ENCODE assay signal across 20 cellular contexts in genomic region chr6:100188754-100189153, GRCh38.
DNase-seq lines count a peak whose midpoint lies in the region; ATAC-seq and TF ChIP-seq lines count a peak whose summit lies in the region.
"Had no signal": no experiment of that assay in that cellular context is flagged by ENCODE, and none has a peak within 500 bp of the region (broad histone marks: within the 10 kb centered on the region; RNA-seq: fewer than 3 reads in every experiment).

No MANE protein-coding gene starts in this region.

- TF ChIP-seq RAD21 in SK-N-SH (IDR thresholded peaks at IDR 0.05; ENCODE audit: low read length): no peak

- H3F3A ChIP-seq in SK-N-SH (replicated peaks; ENCODE audit: insufficient read depth): no peaks in the 10 kb centered on the region

- H3K9ac ChIP-seq in SK-N-SH: no peak overlapping the region
- H3K9ac ChIP-seq: BLaER1 had no signal

- no peak for TF ChIP-seq CTCF in SK-N-SH (IDR thresholded peaks at IDR 0.05)
- no peak for TF ChIP-seq CTCF in HFFc6 (IDR thresholded peaks at IDR 0.05)
- no peak for TF ChIP-seq CTCF in GM10266 (IDR thresholded peaks at IDR 0.05; ENCODE audit: control insufficient read depth, insufficient read depth, low read depth, missing control alignments)

- no peak for DNase-seq in SK-N-SH
- DNase-seq in HFFc6: peak; percentile 11
- DNase-seq in RPMI7951 (ENCODE audit: low read depth): peak; percentile 16
- DNase-seq in GM10266 (ENCODE audit: extremely low spot score): no peak
- DNase-seq: Caco-2; CD4-positive, CD25-positive, alpha-beta regulatory T cell; CD8-positive, alpha-beta T cell; DMS153; DND-41; EL; GDM1; H7; HCEC 1CT had no signal

- no peaks in the 10 kb centered on the region for H3K36me3 ChIP-seq in SK-N-SH (replicated peaks in 1 of 2; ENCODE audit: control insufficient read depth in 1 of 2, insufficient read depth in 2 of 2, low read length in 1 of 2)
- H3K36me3 ChIP-seq: BLaER1 had no signal

- no peaks in the 10 kb centered on the region for H3K9me2 ChIP-seq in SK-N-SH

- H3K4me1 Mint-ChIP-seq in HFFc6 (ENCODE audit: low read depth): peaks cover 40% of the 10 kb centered on the region
- H3K4me1 Mint-ChIP-seq: B cell; CD4-positive, CD25-positive, alpha-beta regulatory T cell had no signal

- WGBS in SK-N-SH (ENCODE audit: low lambda C conversion rate): 21% methylated on average over 1 of the region's 1 CpG

- no peaks in the 10 kb centered on the region for H3K79me2 ChIP-seq in SK-N-SH (ENCODE audit: insufficient read depth)

- ATAC-seq in SK-N-SH treated with all-trans-retinoic acid at 6 μM for 48 hours (no peak), HG03342 (IDR thresholded peaks at IDR 0.05; ENCODE audit: unreplicated experiment) (no peak), GM18520 (IDR thresholded peaks at IDR 0.05; ENCODE audit: unreplicated experiment) (no peak)
- ATAC-seq: CD8-positive, alpha-beta T cell had no signal

- no peak overlapping the region for H3K4me3 ChIP-seq in SK-N-SH (ENCODE audit: low read depth in 2 of 2, low read length in 1 of 2)
- H3K4me3 ChIP-seq: BLaER1 had no signal

- H3K27ac Mint-ChIP-seq in HFFc6: no peak overlapping the region
- H3K27ac Mint-ChIP-seq: B cell; CD4-positive, CD25-positive, alpha-beta regulatory T cell; CD8-positive, alpha-beta T cell had no signal

- no peak overlapping the region for H3K4me3 Mint-ChIP-seq in HFFc6
- H3K4me3 Mint-ChIP-seq: B cell; CD4-positive, CD25-positive, alpha-beta regulatory T cell; CD8-positive, alpha-beta T cell had no signal

- H3K9me3 Mint-ChIP-seq in HFFc6: no peaks in the 10 kb centered on the region
- H3K9me3 Mint-ChIP-seq: CD8-positive, alpha-beta T cell had no signal

- H2AFZ ChIP-seq in SK-N-SH (ENCODE audit: low read depth): peak overlapping the region; percentile 18; the same call in 1 of the 2 replicates

- no peak overlapping the region for H3K4me2 ChIP-seq in SK-N-SH
- H3K4me2 ChIP-seq: BLaER1 had no signal

- H3K27me3 ChIP-seq in SK-N-SH (ENCODE audit: insufficient read depth): no peaks in the 10 kb centered on the region
- H3K27me3 ChIP-seq: BLaER1 had no signal

- no peak overlapping the region for H3K27ac ChIP-seq in SK-N-SH (ENCODE audit: low read depth in 2 of 2, low read length in 1 of 2)
- H3K27ac ChIP-seq: 22Rv1, BLaER1, C4-2B had no signal

- H3K4me1 ChIP-seq in SK-N-SH (ENCODE audit: control insufficient read depth in 1 of 2, insufficient read depth in 2 of 2, low read depth in 1 of 2, low read length in 1 of 2): no peaks in the 10 kb centered on the region; a peak in 1 of 4 replicates
- H3K4me1 ChIP-seq: Caco-2 had no signal

- no peaks in the 10 kb centered on the region for H3K36me3 Mint-ChIP-seq in HFFc6 (ENCODE audit: low read depth)
- H3K36me3 Mint-ChIP-seq: CD4-positive, CD25-positive, alpha-beta regulatory T cell; CD8-positive, alpha-beta T cell had no signal

- no peaks in the 10 kb centered on the region for H4K20me1 ChIP-seq in SK-N-SH (ENCODE audit: insufficient read depth)
- H4K20me1 ChIP-seq: BLaER1 had no signal

- CTCF ChIA-PET in SK-N-SH (lab: Yijun Ruan, JAX): no interaction called here

- TF ChIP-seq EP300 in SK-N-SH (IDR thresholded peaks at IDR 0.05; ENCODE audit: borderline replicate concordance in 1 of 2, low read depth in 1 of 2, low read length in 1 of 2): no peak

- H3K27me3 Mint-ChIP-seq in HFFc6 (ENCODE audit: insufficient read depth): no peaks in the 10 kb centered on the region

- POLR2A ChIA-PET in SK-N-SH (lab: Yijun Ruan, JAX): no interaction called here

- H3K9me3 ChIP-seq in SK-N-SH: no peaks in the 10 kb centered on the region
- H3K9me3 ChIP-seq: BLaER1, Caco-2 had no signal

TF ChIP-seq in SK-N-SH, 30 proteins besides CTCF, POLR2A, EP300 and RAD21 (continues in another document):
- TF ChIP-seq FOSL2 (IDR thresholded peaks at IDR 0.05; ENCODE audit: borderline replicate concordance, low read depth): no peak
- no peak for TF ChIP-seq REST (IDR thresholded peaks at IDR 0.05; ENCODE audit: low read depth, low read length)
- no peak for TF ChIP-seq NRF1 (IDR thresholded peaks at IDR 0.05; ENCODE audit: low read depth, low read length)
- no peak for TF ChIP-seq GABPA (IDR thresholded peaks at IDR 0.05; ENCODE audit: low read depth)
- no peak for TF ChIP-seq CHD2 (IDR thresholded peaks at IDR 0.05; ENCODE audit: low read length, partially characterized antibody)
- TF ChIP-seq TEAD4 (IDR thresholded peaks at IDR 0.05; ENCODE audit: borderline replicate concordance, insufficient read depth): no peak
- no peak for TF ChIP-seq RXRA (IDR thresholded peaks at IDR 0.05; ENCODE audit: borderline replicate concordance, low read depth)
- no peak for TF ChIP-seq SIN3A (IDR thresholded peaks at IDR 0.05; ENCODE audit: borderline replicate concordance, low read depth, low read length)

TF ChIP-seq in SK-N-SH treated with all-trans-retinoic acid at 6 μM for 48 hours, 23 proteins besides CTCF, POLR2A, EP300 and RAD21:
- TF ChIP-seq ZNF70 (CRISPR knock-in tag; IDR thresholded peaks at IDR 0.05) (no peak), RARB (CRISPR knock-in tag; IDR thresholded peaks at IDR 0.05) (no peak), ZNF565 (CRISPR knock-in tag; conservative IDR thresholded peaks at IDR 0.05; ENCODE audit: low read depth) (no peak), OSR1 (CRISPR knock-in tag; IDR thresholded peaks at IDR 0.05) (no peak)
- TF ChIP-seq, protein P1, sequence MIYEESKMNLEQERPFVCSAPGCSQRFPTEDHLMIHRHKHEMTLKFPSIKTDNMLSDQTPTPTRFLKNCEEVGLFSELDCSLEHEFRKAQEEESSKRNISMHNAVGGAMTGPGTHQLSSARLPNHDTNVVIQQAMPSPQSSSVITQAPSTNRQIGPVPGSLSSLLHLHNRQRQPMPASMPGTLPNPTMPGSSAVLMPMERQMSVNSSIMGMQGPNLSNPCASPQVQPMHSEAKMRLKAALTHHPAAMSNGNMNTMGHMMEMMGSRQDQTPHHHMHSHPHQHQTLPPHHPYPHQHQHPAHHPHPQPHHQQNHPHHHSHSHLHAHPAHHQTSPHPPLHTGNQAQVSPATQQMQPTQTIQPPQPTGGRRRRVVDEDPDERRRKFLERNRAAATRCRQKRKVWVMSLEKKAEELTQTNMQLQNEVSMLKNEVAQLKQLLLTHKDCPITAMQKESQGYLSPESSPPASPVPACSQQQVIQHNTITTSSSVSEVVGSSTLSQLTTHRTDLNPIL (CRISPR knock-in tag; IDR thresholded peaks at IDR 0.05; ENCODE audit: low read depth): no peak

Comparison
In these comparisons a context has a peak if more than half of its experiments do, and no peak if none do; other contexts are left out.
1. DNase-seq: peak in HFFc6 (single experiment) and RPMI7951 (single experiment); none in SK-N-SH (single experiment) and GM10266 (single experiment).